20 cellular contexts compared by ENCODE assay signal in the genomic region with DNA sequence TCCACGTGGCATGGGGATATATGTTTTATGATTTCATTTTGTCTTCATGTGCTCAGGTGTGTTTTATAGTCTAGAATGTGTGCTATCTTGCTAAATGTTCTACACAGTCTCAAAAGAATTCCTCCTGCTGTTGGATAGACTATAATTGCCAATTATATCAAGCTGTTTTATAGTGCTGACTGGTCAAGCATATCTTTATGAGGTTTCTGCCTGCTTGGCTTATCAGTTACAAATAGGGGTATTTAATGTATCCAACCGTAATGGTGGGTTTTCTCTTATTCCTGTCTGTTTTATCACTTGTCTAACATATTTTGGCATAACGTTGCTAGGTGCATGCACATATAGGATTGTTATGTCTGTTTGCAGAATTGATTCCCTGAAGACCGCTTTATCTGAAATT.
DNase-seq lines count a peak whose midpoint lies in the region; ATAC-seq and TF ChIP-seq lines count a peak whose summit lies in the region.
"Had no signal": no experiment of that assay in that cellular context is flagged by ENCODE, and none has a peak within 500 bp of the region (broad histone marks: within the 10 kb centered on the region; RNA-seq: fewer than 3 reads in every experiment).

No MANE protein-coding gene starts in this region.

- H3K27me3 ChIP-seq in breast epithelium, result no peaks in the 10 kb centered on the region
- H3K27me3 ChIP-seq: BLaER1 had no signal

- H3K36me3 Mint-ChIP-seq in MCF 10A (ENCODE audit: insufficient read depth, unreplicated experiment) (no peaks in the 10 kb centered on the region), type B pancreatic cell (no peaks in the 10 kb centered on the region)
- H3K36me3 Mint-ChIP-seq: CD4-positive, alpha-beta memory T cell; T-cell had no signal

- H3K4me3 Mint-ChIP-seq in MCF 10A (ENCODE audit: unreplicated experiment) (peak overlapping the region; percentile 19), type B pancreatic cell (no peak overlapping the region)
- H3K4me3 Mint-ChIP-seq: CD4-positive, alpha-beta memory T cell; T-cell had no signal

- no peak overlapping the region for H3K4me3 ChIP-seq in breast epithelium
- H3K4me3 ChIP-seq: A549, BLaER1 had no signal

- CTCF ChIA-PET in MCF 10A (lab: Yijun Ruan, JAX), result no interaction called here

- no peak for TF ChIP-seq CTCF in MCF 10A (IDR thresholded peaks at IDR 0.05; ENCODE audit: unreplicated experiment)
- TF ChIP-seq CTCF in breast epithelium (IDR thresholded peaks at IDR 0.05), result no peak
- no peak for TF ChIP-seq CTCF in type B pancreatic cell (conservative IDR thresholded peaks at IDR 0.05)

- no peaks in the 10 kb centered on the region for H3K9me3 ChIP-seq in breast epithelium
- H3K9me3 ChIP-seq: A549, BLaER1, SK-N-SH had no signal

- H3K27ac ChIP-seq in breast epithelium, result no peak overlapping the region
- H3K27ac ChIP-seq: A549, BLaER1, KMS-11 had no signal

- DNase-seq in MCF 10A (ENCODE audit: unreplicated experiment) (no peak), breast epithelium (ENCODE audit: low spot score in 2 of 2) (no peak), NCI-H1417 (lab: John Stamatoyannopoulos, UW) (peak in 2 of 3 experiments; percentile 9 to 72), NCI-H69 (lab: John Stamatoyannopoulos, UW) (peak; percentile 96), type B pancreatic cell (ENCODE audit: extremely low spot score, unreplicated experiment) (no peak), iPS-NIHi7 (ENCODE audit: extremely low spot score) (no peak)
- no peak for DNase-seq in effector CD8-positive, alpha-beta T cell (lab: John Stamatoyannopoulos, UW)
- DNase-seq: CD4-positive, alpha-beta memory T cell; DND-41; NCI-H187; NCI-H226; NCI-H524; NK-92 treated with Interleukin-12 subunit alpha and Interleukin-12 subunit beta, amount 100 ng/mL, for 24 hours; SHP77; SK-N-SH; T-cell had no signal

- intact Hi-C loops in MCF 10A (cut with micrococcal nuclease) (no loop called here), breast epithelium (cut with DNase I; ENCODE audit: low total_unique reads) (no loop called here)

- POLR2A ChIA-PET in MCF 10A (lab: Yijun Ruan, JAX), result no interaction called here

- TF ChIP-seq POLR2A in breast epithelium (IDR thresholded peaks at IDR 0.05), result no peak

- H3K9me3 Mint-ChIP-seq in MCF 10A (ENCODE audit: unreplicated experiment), result no peaks in the 10 kb centered on the region
- no peaks in the 10 kb centered on the region for H3K9me3 Mint-ChIP-seq in type B pancreatic cell

- no peaks in the 10 kb centered on the region for H3K4me1 ChIP-seq in breast epithelium
- H3K4me1 ChIP-seq: A549, BLaER1 had no signal

- no peak for ATAC-seq in GM18520 (IDR thresholded peaks at IDR 0.05; ENCODE audit: unreplicated experiment)
- ATAC-seq: A549, T-cell had no signal

- H3K36me3 ChIP-seq in breast epithelium, result no peaks in the 10 kb centered on the region
- H3K36me3 ChIP-seq: BLaER1 had no signal

- H3K27ac Mint-ChIP-seq in MCF 10A (ENCODE audit: low read depth, unreplicated experiment) (peak overlapping the region; percentile 52), type B pancreatic cell (no peak overlapping the region)
- H3K27ac Mint-ChIP-seq: CD4-positive, alpha-beta memory T cell; T-cell had no signal

- H3K4me1 Mint-ChIP-seq in MCF 10A (ENCODE audit: insufficient read depth, unreplicated experiment), result peaks cover 11% of the 10 kb centered on the region
- H3K4me1 Mint-ChIP-seq in type B pancreatic cell (ENCODE audit: unreplicated experiment), result no peaks in the 10 kb centered on the region
- H3K4me1 Mint-ChIP-seq: CD4-positive, alpha-beta memory T cell; T-cell had no signal

- H3K27me3 Mint-ChIP-seq in MCF 10A (ENCODE audit: insufficient read depth, unreplicated experiment) (no peaks in the 10 kb centered on the region), type B pancreatic cell (no peaks in the 10 kb centered on the region)
- H3K27me3 Mint-ChIP-seq: CD4-positive, alpha-beta memory T cell; T-cell had no signal

- BruUV-seq in MCF 10A (replicated peaks; lab: Mats Ljungman, UMichigan), result no TSS peak

Comparison
In these comparisons a context has a peak if more than half of its experiments do, and no peak if none do; other contexts are left out.
1. DNase-seq: peak in NCI-H1417 (2 of 3) and NCI-H69 (single experiment); none in MCF 10A (single experiment), breast epithelium (0 of 2), type B pancreatic cell (single experiment), iPS-NIHi7 (single experiment) and effector CD8-positive, alpha-beta T cell (single experiment).